Comparison of ENCODE assay signal across 15 cellular contexts in genomic region chr3:166243511-166243910, GRCh38.
"Had no signal": no experiment of that assay in that cellular context is flagged by ENCODE, and none has a peak within 500 bp of the region (broad histone marks: within the 10 kb centered on the region; RNA-seq: fewer than 3 reads in every experiment).

No MANE protein-coding gene starts in this region.

- H3K4me1 ChIP-seq: heart left ventricle, pancreas, suprapubic skin, thyroid gland had no signal

- DNase-seq: dorsolateral prefrontal cortex; effector CD8-positive, alpha-beta T cell; heart left ventricle; hippocampal formation; mesendoderm; naive B cell; occipital lobe; pancreas; small intestine; stimulated activated CD4-positive, alpha-beta T cell treated with anti-CD3 and anti-CD28 coated beads, Interleukin-12 subunit alpha, Interleukin-12 subunit beta, amount 100 ng/mL, for 4 hours; stimulated activated CD4-positive, alpha-beta T cell treated with anti-CD3 and anti-CD28 coated beads, Interleukin-2, amount 100 ng/mL, for 48 hours; stimulated activated naive CD4-positive, alpha-beta T cell treated with Interleukin-2 at 50 U/mL for 16 hours; thyroid gland had no signal

- H3K4me3 ChIP-seq: dorsolateral prefrontal cortex, heart left ventricle, pancreas, suprapubic skin, thyroid gland had no signal

- H3K27me3 ChIP-seq: dorsolateral prefrontal cortex, heart left ventricle, pancreas, suprapubic skin, thyroid gland had no signal

- ATAC-seq: heart left ventricle, right cardiac atrium had no signal

- H3K36me3 ChIP-seq: heart left ventricle, pancreas, suprapubic skin, thyroid gland had no signal

- H3K27ac ChIP-seq: dorsolateral prefrontal cortex, heart left ventricle, pancreas, suprapubic skin, thyroid gland had no signal

- H3K9me3 ChIP-seq: heart left ventricle, pancreas, suprapubic skin, thyroid gland had no signal
